ENCODE assay signal across 19 cellular contexts in the genomic region with DNA sequence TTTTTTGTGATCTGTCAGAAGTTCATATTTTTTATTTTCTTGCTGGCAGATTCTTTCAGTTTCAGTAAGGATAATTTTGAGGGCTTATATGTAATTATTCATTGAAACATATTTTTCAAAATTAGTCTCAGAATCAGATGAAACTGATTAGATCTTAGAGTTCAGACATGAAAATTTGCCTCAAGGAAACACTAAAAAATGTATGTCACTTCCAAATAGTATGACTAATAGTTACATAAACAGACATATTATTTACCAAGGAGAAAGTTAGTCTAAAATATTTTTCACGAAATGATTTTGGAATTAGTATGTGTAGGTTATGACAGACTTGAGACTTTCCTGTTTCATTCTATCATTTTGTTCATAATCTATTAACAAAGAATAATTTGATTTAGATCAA.
"Had no signal": no experiment of that assay in that cellular context is flagged by ENCODE, and none has a peak within 500 bp of the region (broad histone marks: within the 10 kb centered on the region; RNA-seq: fewer than 3 reads in every experiment).

No MANE protein-coding gene starts in this region.

- ATAC-seq: activated CD8-positive, alpha-beta memory T cell treated with anti-CD3 and anti-CD28 coated beads, Interleukin-2, amount 10 ng/mL, durations not matched to agents 7 days and 5 days; naive thymus-derived CD4-positive, alpha-beta T cell; stimulated activated naive B cell treated with anti-CD40 and anti-IgM and Interleukin-4, amounts not matched to agents 10 μg/mL and 1 μg/mL and 100 μg/mL, for 72 hours had no signal

- H3K4me1 ChIP-seq: colonic mucosa, spleen, upper lobe of left lung had no signal

- H3K36me3 Mint-ChIP-seq: activated CD8-positive, alpha-beta memory T cell treated with anti-CD3 and anti-CD28 coated beads, Interleukin-2, amount 10 ng/mL, durations not matched to agents 7 days and 5 days; activated naive CD8-positive, alpha-beta T cell treated with anti-CD3 and anti-CD28 coated beads, Interleukin-2, amount 10 ng/mL, durations not matched to agents 7 days and 5 days; brain; naive thymus-derived CD4-positive, alpha-beta T cell; stimulated activated naive B cell treated with anti-CD40 and anti-IgM and Interleukin-4, amounts not matched to agents 10 μg/mL and 1 μg/mL and 100 μg/mL, for 72 hours had no signal

- H3K4me3 Mint-ChIP-seq: activated CD4-positive, alpha-beta memory T cell treated with anti-CD3 and anti-CD28 coated beads, Interleukin-2, amount 10 ng/mL, durations not matched to agents 7 days and 5 days; activated CD8-positive, alpha-beta memory T cell treated with anti-CD3 and anti-CD28 coated beads, Interleukin-2, amount 10 ng/mL, durations not matched to agents 7 days and 5 days; activated naive CD8-positive, alpha-beta T cell treated with anti-CD3 and anti-CD28 coated beads, Interleukin-2, amount 10 ng/mL, durations not matched to agents 7 days and 5 days; brain; central memory CD8-positive, alpha-beta T cell; immature natural killer cell; naive thymus-derived CD4-positive, alpha-beta T cell; stimulated activated naive B cell treated with anti-CD40 and anti-IgM and Interleukin-4, amounts not matched to agents 10 μg/mL and 1 μg/mL and 100 μg/mL, for 72 hours had no signal

- H3K9me3 ChIP-seq: colonic mucosa, ovary, right lobe of liver, thoracic aorta, upper lobe of left lung had no signal

- H3K36me3 ChIP-seq: colonic mucosa, ovary, right lobe of liver, spleen, thoracic aorta, upper lobe of left lung had no signal

- H3K4me3 ChIP-seq: colonic mucosa, ovary, right lobe of liver, spleen, thoracic aorta, upper lobe of left lung had no signal

- H3K9me3 Mint-ChIP-seq: stimulated activated naive B cell treated with anti-CD40 and anti-IgM and Interleukin-4, amounts not matched to agents 10 μg/mL and 1 μg/mL and 100 μg/mL, for 72 hours had no signal

- H3K4me1 Mint-ChIP-seq: activated CD4-positive, alpha-beta memory T cell treated with anti-CD3 and anti-CD28 coated beads, Interleukin-2, amount 10 ng/mL, durations not matched to agents 7 days and 5 days; activated CD8-positive, alpha-beta memory T cell treated with anti-CD3 and anti-CD28 coated beads, Interleukin-2, amount 10 ng/mL, durations not matched to agents 7 days and 5 days; activated naive CD8-positive, alpha-beta T cell treated with anti-CD3 and anti-CD28 coated beads, Interleukin-2, amount 10 ng/mL, durations not matched to agents 7 days and 5 days; brain; central memory CD8-positive, alpha-beta T cell; immature natural killer cell; naive thymus-derived CD4-positive, alpha-beta T cell; stimulated activated naive B cell treated with anti-CD40 and anti-IgM and Interleukin-4, amounts not matched to agents 10 μg/mL and 1 μg/mL and 100 μg/mL, for 72 hours had no signal

- DNase-seq: activated CD4-positive, alpha-beta memory T cell treated with anti-CD3 and anti-CD28 coated beads, Interleukin-2, amount 10 ng/mL, durations not matched to agents 7 days and 5 days; activated CD4-positive, alpha-beta T cell treated with anti-CD3 and anti-CD28 coated beads for 48 hours; activated CD4-positive, CD25-positive, alpha-beta regulatory T cell; activated CD8-positive, alpha-beta memory T cell treated with anti-CD3 and anti-CD28 coated beads, Interleukin-2, amount 10 ng/mL, durations not matched to agents 7 days and 5 days; activated naive CD4-positive, alpha-beta T cell; activated naive CD8-positive, alpha-beta T cell treated with anti-CD3 and anti-CD28 coated beads, Interleukin-2, amount 10 ng/mL, durations not matched to agents 7 days and 5 days; colonic mucosa; erythroblast; immature natural killer cell; mesendoderm; naive thymus-derived CD4-positive, alpha-beta T cell; ovary; right lobe of liver; spleen; stimulated activated naive B cell treated with anti-CD40 and anti-IgM and Interleukin-4, amounts not matched to agents 10 μg/mL and 1 μg/mL and 100 μg/mL, for 72 hours; upper lobe of left lung had no signal

- H3K27me3 ChIP-seq: colonic mucosa, ovary, right lobe of liver, spleen, upper lobe of left lung had no signal

- H3K27ac Mint-ChIP-seq: activated CD4-positive, alpha-beta memory T cell treated with anti-CD3 and anti-CD28 coated beads, Interleukin-2, amount 10 ng/mL, durations not matched to agents 7 days and 5 days; activated CD8-positive, alpha-beta memory T cell treated with anti-CD3 and anti-CD28 coated beads, Interleukin-2, amount 10 ng/mL, durations not matched to agents 7 days and 5 days; activated naive CD8-positive, alpha-beta T cell treated with anti-CD3 and anti-CD28 coated beads, Interleukin-2, amount 10 ng/mL, durations not matched to agents 7 days and 5 days; brain; immature natural killer cell; naive thymus-derived CD4-positive, alpha-beta T cell; stimulated activated naive B cell treated with anti-CD40 and anti-IgM and Interleukin-4, amounts not matched to agents 10 μg/mL and 1 μg/mL and 100 μg/mL, for 72 hours had no signal

- H3K27me3 Mint-ChIP-seq: activated CD4-positive, alpha-beta memory T cell treated with anti-CD3 and anti-CD28 coated beads, Interleukin-2, amount 10 ng/mL, durations not matched to agents 7 days and 5 days; activated CD8-positive, alpha-beta memory T cell treated with anti-CD3 and anti-CD28 coated beads, Interleukin-2, amount 10 ng/mL, durations not matched to agents 7 days and 5 days; activated naive CD8-positive, alpha-beta T cell treated with anti-CD3 and anti-CD28 coated beads, Interleukin-2, amount 10 ng/mL, durations not matched to agents 7 days and 5 days; central memory CD8-positive, alpha-beta T cell; naive thymus-derived CD4-positive, alpha-beta T cell; stimulated activated naive B cell treated with anti-CD40 and anti-IgM and Interleukin-4, amounts not matched to agents 10 μg/mL and 1 μg/mL and 100 μg/mL, for 72 hours had no signal

- H3K27ac ChIP-seq: colonic mucosa, ovary, right lobe of liver, spleen, thoracic aorta, upper lobe of left lung had no signal
